In genomic region chr19:2962018-2962670, GRCh38 we compare ENCODE assay signal across 8 cellular contexts. TPM values are rescaled to one million over a fixed set of nuclear protein-coding genes. Genes with fewer than 3 reads are reported as not detected.
DNase-seq lines count a peak whose midpoint lies in the region; ATAC-seq and TF ChIP-seq lines count a peak whose summit lies in the region.

No MANE protein-coding gene starts in this region.

- H3K4me2 ChIP-seq in DND-41 (ENCODE audit: insufficient read depth, low read length) (no peak overlapping the region), PC-9 (no peak overlapping the region)

- H3F3A ChIP-seq in PC-9 (ENCODE audit: insufficient read depth, low read depth): no peaks in the 10 kb centered on the region

- no peaks in the 10 kb centered on the region for H3K9me2 ChIP-seq in PC-9 (ENCODE audit: insufficient read depth)

- H3K4me3 ChIP-seq in DND-41 (ENCODE audit: low read depth in 1 of 2, low read length in 2 of 2) (no peak overlapping the region), PC-9 (no peak overlapping the region), MG63 (no peak overlapping the region)

- H3K4me1 ChIP-seq in DND-41 (ENCODE audit: insufficient read depth, low read length): no peaks in the 10 kb centered on the region; the same call in 1 of the 2 replicates
- H3K4me1 ChIP-seq in PC-9 (replicated peaks; ENCODE audit: insufficient read depth): no peaks in the 10 kb centered on the region

- POLR2A ChIA-PET in PC-9 (lab: Charles Lee; ENCODE audit: unreplicated experiment): no interaction called here

- H2AFZ ChIP-seq in DND-41 (ENCODE audit: low read depth, low read length) (no peak overlapping the region), PC-9 (no peak overlapping the region)

- H3K9me3 ChIP-seq in DND-41 (ENCODE audit: insufficient read depth, low read length, severe bottlenecking) (no peaks in the 10 kb centered on the region), PC-9 (ENCODE audit: insufficient read depth, low read depth) (no peaks in the 10 kb centered on the region), MG63 (no peaks in the 10 kb centered on the region)

- no peaks in the 10 kb centered on the region for H3K27me3 ChIP-seq in DND-41 (ENCODE audit: insufficient read depth, low read length, poor library complexity)
- H3K27me3 ChIP-seq in PC-9 (ENCODE audit: insufficient read depth, low read depth): no peaks in the 10 kb centered on the region
- H3K27me3 ChIP-seq in MG63: no peaks in the 10 kb centered on the region

- no TSS peak for BruUV-seq in PC-9 (replicated peaks; lab: Mats Ljungman, UMichigan)

- CTCF ChIA-PET in PC-9 (lab: Charles Lee): no interaction called here

- H3K36me3 ChIP-seq in DND-41 (ENCODE audit: insufficient read depth, low read length): no peaks in the 10 kb centered on the region
- H3K36me3 ChIP-seq in PC-9 (ENCODE audit: low read depth): no peaks in the 10 kb centered on the region
- no peaks in the 10 kb centered on the region for H3K36me3 ChIP-seq in MG63

- peak; percentile 67 for DNase-seq in DND-41
- peak; percentile 77 for DNase-seq in LHCN-M2 (ENCODE audit: low read depth)
- DNase-seq in PC-9: peak; percentile 33 to 36
- peak; percentile 21 for DNase-seq in activated naive CD4-positive, alpha-beta T cell treated with anti-CD3 and anti-CD28 coated beads, Interleukin-2, amount 50 U/mL, for 16 hours
- DNase-seq in glomerular endothelial cell (ENCODE audit: extremely low read depth, low read depth, low spot score): peak; percentile 89
- DNase-seq in pons (ENCODE audit: low spot score): peak; percentile 85
- no peak for DNase-seq in MG63

- H3K79me2 ChIP-seq in DND-41 (ENCODE audit: insufficient read depth, low read length): no peaks in the 10 kb centered on the region
- no peaks in the 10 kb centered on the region for H3K79me2 ChIP-seq in PC-9 (ENCODE audit: low read depth)

- no peak overlapping the region for H3K9ac ChIP-seq in DND-41 (ENCODE audit: low read depth, low read length)

- ATAC-seq in DND-41 (ENCODE audit: insufficient read depth, low read depth) (peak; percentile 67), HG02642 (IDR thresholded peaks at IDR 0.05; ENCODE audit: poor library complexity, unreplicated experiment) (no peak)

- no peaks in the 10 kb centered on the region for H4K20me1 ChIP-seq in DND-41 (ENCODE audit: insufficient read depth, low read length)
- no peaks in the 10 kb centered on the region for H4K20me1 ChIP-seq in PC-9 (ENCODE audit: insufficient read depth)

- H3K27ac ChIP-seq in DND-41 (ENCODE audit: low read length): no peak overlapping the region
- H3K27ac ChIP-seq in PC-9: no peak overlapping the region

- intact Hi-C loops in PC-9 (cut with micrococcal nuclease; ENCODE audit: unreplicated experiment): no loop called here

- TF ChIP-seq CTCF in DND-41 (IDR thresholded peaks at IDR 0.05; ENCODE audit: borderline replicate concordance, extremely low read depth, low read length, poor library complexity, severe bottlenecking) (peak; percentile 89), PC-9 (conservative IDR thresholded peaks at IDR 0.05) (peak; percentile 85)

RNA-seq across cellular contexts. Expression of gene TLE6, which starts 15.2 kb away (rescaled TPM):
- total RNA-seq in LHCN-M2 (2014; rRNA removed): 0.40 TPM in 1 of 2 replicates, not detected in the other
- polyA plus RNA-seq in LHCN-M2 (2012): 0.30 TPM
- 0.90 and 1.1 TPM in 2 replicates for total RNA-seq in PC-9 (2021)
- total RNA-seq in glomerular endothelial cell: 0.58 and 0.88 TPM in 2 replicates
- not detected in 2 replicates for total RNA-seq in MG63 (2014; rRNA removed; shearing (Covaris generic); ENCODE audit: low replicate concordance)

RNA-seq across cellular contexts. Expression of gene ZNF77, which starts 17.4 kb away (rescaled TPM):
- total RNA-seq in LHCN-M2 (2014; rRNA removed): 2.9 and 3.3 TPM in 2 replicates
- 1.8 TPM for polyA plus RNA-seq in LHCN-M2 (2012)
- total RNA-seq in PC-9 (2021): 2.1 and 2.5 TPM in 2 replicates
- 2.7 and 3.4 TPM in 2 replicates for total RNA-seq in glomerular endothelial cell
- 5.0 and 6.8 TPM in 2 replicates for total RNA-seq in MG63 (2014; rRNA removed; shearing (Covaris generic); ENCODE audit: low replicate concordance)
